8 cellular contexts compared by ENCODE assay signal in the genomic region with DNA sequence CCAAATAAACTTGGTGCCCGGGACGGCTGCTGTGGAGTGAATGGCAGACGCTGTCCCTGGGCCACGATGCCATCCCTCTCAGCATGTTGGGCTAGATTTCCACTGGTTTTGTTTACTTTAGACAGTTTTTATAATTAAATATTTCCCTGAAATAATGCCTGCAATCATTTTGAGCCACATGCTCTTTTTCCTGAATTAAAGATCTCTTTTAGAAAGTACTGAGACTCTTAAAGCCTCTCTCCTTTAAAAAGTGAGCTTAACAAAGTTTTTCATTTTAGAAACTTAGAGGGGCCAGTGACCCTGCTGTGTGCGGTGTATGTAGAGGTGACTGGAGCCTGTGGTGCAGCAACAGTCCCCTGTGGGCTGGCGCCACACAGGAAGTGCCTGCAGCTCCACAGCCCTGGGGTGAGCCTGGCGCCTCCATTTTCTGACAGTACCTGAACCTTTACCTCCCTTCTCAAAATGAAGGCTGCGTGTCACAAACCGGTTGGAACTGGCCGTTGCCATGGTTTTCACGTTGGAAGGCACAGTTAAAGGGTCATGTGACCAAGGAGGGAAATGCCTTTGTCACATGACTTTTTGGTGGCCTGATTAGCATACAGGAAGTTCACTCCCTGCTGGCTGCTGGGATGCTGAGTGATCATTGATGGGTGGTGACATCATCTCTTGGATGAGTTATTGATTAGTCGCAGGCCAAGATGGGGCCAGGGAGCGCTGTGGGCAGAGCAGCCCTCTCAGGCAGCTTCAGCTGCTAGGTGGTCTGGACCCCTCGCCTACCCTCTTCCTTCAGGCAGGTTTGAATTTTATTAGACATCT. TPM values are rescaled to one million over a fixed set of nuclear protein-coding genes. Genes with fewer than 3 reads are reported as not detected.
DNase-seq lines count a peak whose midpoint lies in the region; ATAC-seq and TF ChIP-seq lines count a peak whose summit lies in the region.

No MANE protein-coding gene starts in this region.

- no peaks in the 10 kb centered on the region for H3K27me3 ChIP-seq in liver (ENCODE audit: control insufficient read depth in 4 of 4, insufficient read depth in 4 of 4, low read length in 3 of 4)

- peak overlapping the region in 1 of 2 donors; percentile 63 for H3K9ac ChIP-seq in liver (ENCODE audit: low read depth in 1 of 2, low read length in 2 of 2)

- peak in 1 of 2 donors; percentile 28 for TF ChIP-seq RAD21 in liver (IDR thresholded peaks at IDR 0.05)

- peaks cover 2 to 11% (median 8%) of the 10 kb centered on the region in 4 donors for H3K36me3 ChIP-seq in liver (ENCODE audit: control insufficient read depth in 4 of 4, insufficient read depth in 3 of 4, low read depth in 1 of 4, low read length in 3 of 4)

- TF ChIP-seq CTCF in GM10266 (IDR thresholded peaks at IDR 0.05; ENCODE audit: control insufficient read depth, insufficient read depth, low read depth, missing control alignments): no peak
- no peak for TF ChIP-seq CTCF in liver (IDR thresholded peaks at IDR 0.05; ENCODE audit: low read depth, low read length, missing input control)

- H3K9me3 ChIP-seq in liver (ENCODE audit: control insufficient read depth in 4 of 4, low read length in 3 of 4): no peaks in the 10 kb centered on the region

- H3K4me3 ChIP-seq in liver (ENCODE audit: low read depth in 1 of 3, low read length in 3 of 3): no peak overlapping the region

- peaks cover 14 to 56% (median 41%) of the 10 kb centered on the region in 4 donors for H3K4me1 ChIP-seq in liver (ENCODE audit: control insufficient read depth in 4 of 4, insufficient read depth in 4 of 4, low read length in 3 of 4)

- peak; percentile 58 for ATAC-seq in HG02642 (IDR thresholded peaks at IDR 0.05; ENCODE audit: poor library complexity, unreplicated experiment)

- peak overlapping the region; percentile 85 to 87 for H3K27ac ChIP-seq in liver (ENCODE audit: low read depth in 1 of 2, low read length in 2 of 2)

- 34% methylated on average over 14 of the region's 14 CpGs for WGBS in liver

- DNase-seq in GM10266 (ENCODE audit: extremely low spot score) (peak; percentile 59), NCI-H2227 treated with DMSO at 0.1 percent for 48 hours (lab: John Stamatoyannopoulos, UW) (peak; percentile 51), dermis blood vessel endothelial cell (peak; percentile 96), NCI-H187 treated with DMSO at 0.1 percent for 48 hours (lab: John Stamatoyannopoulos, UW) (no peak)
- DNase-seq in activated CD4-positive, alpha-beta T cell treated with anti-CD3 and anti-CD28 coated beads, Interleukin-2, amount 50 U/mL, for 4 hours: peak; percentile 76 to 77
- peak; percentile 59 to 83 for DNase-seq in stimulated activated CD4-positive, alpha-beta T cell treated with anti-CD3 and anti-CD28 coated beads, Interleukin-4, amount 100 ng/mL, for 4 hours

TF ChIP-seq in liver, 16 proteins besides CTCF, POLR2A, EP300 and RAD21:
- TF ChIP-seq TAF1 (conservative IDR thresholded peaks at IDR 0.05) (no peak), YY1 (IDR thresholded peaks at IDR 0.05) (peak; percentile 99), EGR1 (IDR thresholded peaks at IDR 0.05; ENCODE audit: low read depth in 2 of 2) (peak in 1 of 2 donors; percentile 25), GABPA (IDR thresholded peaks at IDR 0.05 in 1 of 2, conservative IDR thresholded peaks at IDR 0.05 in 1 of 2) (peak in 1 of 2 donors; percentile 87), HNF4G (IDR thresholded peaks at IDR 0.05) (no peak), REST (IDR thresholded peaks at IDR 0.05) (peak; percentile 19), MAX (IDR thresholded peaks at IDR 0.05) (no peak), FOXA1 (IDR thresholded peaks at IDR 0.05) (no peak), HNF4A (conservative IDR thresholded peaks at IDR 0.05) (peak; percentile 10 to 20), SP1 (IDR thresholded peaks at IDR 0.05) (peak; percentile 33), JUND (IDR thresholded peaks at IDR 0.05) (peak; percentile 86 to 89), ZBTB33 (IDR thresholded peaks at IDR 0.05) (no peak), NR2F2 (IDR thresholded peaks at IDR 0.05) (no peak), RXRA (IDR thresholded peaks at IDR 0.05) (peak in 1 of 2 donors; percentile 65), FOXA2 (IDR thresholded peaks at IDR 0.05) (no peak)
- TF ChIP-seq, protein P1, sequence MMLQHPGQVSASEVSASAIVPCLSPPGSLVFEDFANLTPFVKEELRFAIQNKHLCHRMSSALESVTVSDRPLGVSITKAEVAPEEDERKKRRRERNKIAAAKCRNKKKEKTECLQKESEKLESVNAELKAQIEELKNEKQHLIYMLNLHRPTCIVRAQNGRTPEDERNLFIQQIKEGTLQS (IDR thresholded peaks at IDR 0.05): peak; percentile 78

RNA-seq across cellular contexts. Expression of gene TSSK6, which starts 26.3 kb away (rescaled TPM):
- total RNA-seq in dermis blood vessel endothelial cell: 0.68 and 1.4 TPM in 2 replicates
- total RNA-seq in liver: 1 to 10 TPM; 1.2 to 2.3 TPM
- under 1 TPM; 0.21 to 0.95 TPM for polyA plus RNA-seq in liver

RNA-seq across cellular contexts. Expression of gene NDUFA13, which starts 26.9 kb away (rescaled TPM):
- total RNA-seq in dermis blood vessel endothelial cell (95.3 and 191 TPM in 2 replicates), liver (10 to 100 TPM; 45.3 to 80.6 TPM)
- polyA plus RNA-seq in liver: 100 to 1,000 TPM; 180 to 239 TPM

RNA-seq across cellular contexts. Expression of gene YJEFN3, which starts 39.6 kb away (rescaled TPM):
- 0.14 and 0.17 TPM in 2 replicates for total RNA-seq in dermis blood vessel endothelial cell
- total RNA-seq in liver: under 1 TPM; 0.19 to 0.75 TPM
- polyA plus RNA-seq in liver: under 1 TPM; 0.51 to 0.88 TPM

RNA-seq across cellular contexts. Expression of gene CILP2, which starts 49.0 kb away (rescaled TPM):
- total RNA-seq in dermis blood vessel endothelial cell: 0.17 TPM in 1 of 2 replicates, not detected in the other
- total RNA-seq in liver: under 1 TPM; 0.08 to 0.42 TPM
- under 1 TPM in 1 of 2 donors, not detected in 1; 0.09 TPM for polyA plus RNA-seq in liver
